Comparison of ENCODE assay signal across 8 cellular contexts in genomic region chr5:75717082-75717922, GRCh38. TPM values are rescaled to one million over a fixed set of nuclear protein-coding genes. Genes with fewer than 3 reads are reported as not detected.
DNase-seq lines count a peak whose midpoint lies in the region; ATAC-seq lines count a peak whose summit lies in the region.

Gene POC5 (minus strand): TSS chr5:75717437. CDS start chr5:75712937, 4,500 bp downstream.

- H3K36me3 Mint-ChIP-seq in immature natural killer cell: peaks cover 0 to 11% (median 0%) of the 10 kb centered on the region in 3 donors

- H3K4me1 Mint-ChIP-seq in immature natural killer cell: peaks cover 31 to 50% of the 10 kb centered on the region in 2 donors

- H3K27ac Mint-ChIP-seq in immature natural killer cell: peak within 1 kb of the TSS; percentile 91 to 99 (median 98)

- peak within 1 kb of the TSS; percentile 99 to 100 (median 100) for H3K4me3 Mint-ChIP-seq in immature natural killer cell

- peaks cover 4 to 11% (median 7%) of the 10 kb centered on the region in 3 donors for H3K27me3 Mint-ChIP-seq in immature natural killer cell (ENCODE audit: low read depth in 3 of 3)

- H3K9me3 Mint-ChIP-seq in immature natural killer cell: peaks cover 0 to 1% (median 0%) of the 10 kb centered on the region in 6 donors

- ATAC-seq in GM19023 (IDR thresholded peaks at IDR 0.05; ENCODE audit: unreplicated experiment): peak; percentile 95
- peak; percentile 95 for ATAC-seq in HG03280 (IDR thresholded peaks at IDR 0.05; ENCODE audit: unreplicated experiment)

- DNase-seq in AG08396 (ENCODE audit: low spot score): peak; percentile 94
- DNase-seq in NCI-H345 treated with DMSO at 0.1 percent for 48 hours (lab: John Stamatoyannopoulos, UW; ENCODE audit: unreplicated experiment): peak; percentile 95
- DNase-seq in activated CD4-positive, CD25-positive, alpha-beta regulatory T cell (lab: John Stamatoyannopoulos, UW): peak; percentile 94 to 99 (median 95)
- DNase-seq in central memory CD4-positive, alpha-beta T cell: peak; percentile 98
- peak; percentile 96 to 97 (median 97) for DNase-seq in immature natural killer cell
- DNase-seq in smooth muscle cell of the brain vasculature (ENCODE audit: low read depth, low spot score): peak; percentile 92

RNA-seq across cellular contexts. Expression of gene POC5, which starts in this region (rescaled TPM):
- polyA plus RNA-seq in immature natural killer cell: 10 to 100 TPM in 2 of 3 donors, 1 to 10 TPM in 1; 9.5 to 19.4 (median 16.0) TPM

Comparison
In these comparisons a context has a peak if more than half of its experiments do, and no peak if none do; other contexts are left out.
1. Peak in every context shown above with its lines: DNase-seq and ATAC-seq.